20 cellular contexts compared by ENCODE assay signal in the genomic region with DNA sequence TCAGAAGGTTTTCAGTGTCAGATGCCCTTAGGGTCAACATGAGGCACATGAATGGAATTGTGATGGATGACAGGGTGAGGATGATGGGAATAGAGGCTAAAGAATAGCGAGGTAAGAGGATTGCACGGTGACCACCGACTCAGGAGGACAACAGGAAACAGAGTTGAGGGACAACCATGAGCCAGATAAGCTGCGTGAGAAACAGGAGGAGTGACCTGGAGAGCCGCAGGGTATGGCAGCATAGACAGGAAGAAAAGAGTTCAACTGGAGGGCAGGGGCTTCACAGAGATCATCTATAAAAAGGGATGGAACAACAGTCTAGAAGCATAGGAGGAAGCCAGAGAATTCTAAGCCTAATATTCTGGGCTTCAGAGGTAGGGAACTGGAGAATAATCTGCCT.
"Had no signal": no experiment of that assay in that cellular context is flagged by ENCODE, and none has a peak within 500 bp of the region (broad histone marks: within the 10 kb centered on the region; RNA-seq: fewer than 3 reads in every experiment).

No MANE protein-coding gene starts in this region.

- DNase-seq: IMR-90, Karpas-422, KG1, MM.1S, NCI-H1092 treated with DMSO at 0.1 percent for 48 hours, NCI-H1436, NCI-H187, NCI-H2029, NCI-H2081 treated with DMSO at 0.1 percent for 48 hours, NCI-H2171, NCI-H226, NCI-H446, NCI-H510A, NCI-H524 treated with DMSO at 0.1 percent for 48 hours, NCI-H774, SHP77, SK-N-SH, SW 1271 had no signal

- H3K27ac ChIP-seq: HL-60, RWPE1 had no signal

- H3K9me3 ChIP-seq: SK-N-SH had no signal
